Comparison of ENCODE assay signal across 1 cellular context in the genomic region with DNA sequence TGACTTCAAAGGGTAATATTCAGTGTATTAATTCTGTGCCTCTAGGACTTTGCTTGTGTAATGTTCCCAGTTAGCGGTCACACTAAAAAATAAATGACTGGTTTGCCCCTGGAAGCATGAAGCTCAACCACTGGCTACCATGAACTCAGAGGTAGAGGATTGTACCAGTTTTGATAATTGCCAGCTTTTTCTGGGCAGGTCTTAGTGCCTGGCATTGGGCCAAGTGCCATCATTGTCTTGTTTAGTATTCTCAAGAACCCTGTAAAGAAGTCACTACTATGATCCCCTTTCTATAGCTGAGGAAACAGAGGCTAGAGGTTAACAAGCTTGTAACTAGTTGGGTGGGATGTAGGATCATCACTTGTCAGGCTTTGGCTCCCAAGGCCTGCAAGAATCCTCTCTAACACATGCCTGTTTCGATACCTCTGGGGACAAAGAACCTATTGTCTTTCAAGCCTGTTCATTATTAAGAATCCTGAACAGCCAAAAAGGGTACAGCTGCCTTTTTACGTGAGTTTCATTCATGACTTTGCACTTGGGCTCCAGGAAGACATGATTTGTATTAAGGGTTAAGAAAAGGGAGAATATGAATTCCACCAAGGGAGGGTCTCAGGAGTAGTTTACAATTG.
TF ChIP-seq lines count a peak whose summit lies in the region.

No MANE protein-coding gene starts in this region.

TF ChIP-seq in GM23338, 12 proteins besides CTCF, POLR2A, EP300 and RAD21 (continued from another document):
- TF ChIP-seq, protein P1, sequence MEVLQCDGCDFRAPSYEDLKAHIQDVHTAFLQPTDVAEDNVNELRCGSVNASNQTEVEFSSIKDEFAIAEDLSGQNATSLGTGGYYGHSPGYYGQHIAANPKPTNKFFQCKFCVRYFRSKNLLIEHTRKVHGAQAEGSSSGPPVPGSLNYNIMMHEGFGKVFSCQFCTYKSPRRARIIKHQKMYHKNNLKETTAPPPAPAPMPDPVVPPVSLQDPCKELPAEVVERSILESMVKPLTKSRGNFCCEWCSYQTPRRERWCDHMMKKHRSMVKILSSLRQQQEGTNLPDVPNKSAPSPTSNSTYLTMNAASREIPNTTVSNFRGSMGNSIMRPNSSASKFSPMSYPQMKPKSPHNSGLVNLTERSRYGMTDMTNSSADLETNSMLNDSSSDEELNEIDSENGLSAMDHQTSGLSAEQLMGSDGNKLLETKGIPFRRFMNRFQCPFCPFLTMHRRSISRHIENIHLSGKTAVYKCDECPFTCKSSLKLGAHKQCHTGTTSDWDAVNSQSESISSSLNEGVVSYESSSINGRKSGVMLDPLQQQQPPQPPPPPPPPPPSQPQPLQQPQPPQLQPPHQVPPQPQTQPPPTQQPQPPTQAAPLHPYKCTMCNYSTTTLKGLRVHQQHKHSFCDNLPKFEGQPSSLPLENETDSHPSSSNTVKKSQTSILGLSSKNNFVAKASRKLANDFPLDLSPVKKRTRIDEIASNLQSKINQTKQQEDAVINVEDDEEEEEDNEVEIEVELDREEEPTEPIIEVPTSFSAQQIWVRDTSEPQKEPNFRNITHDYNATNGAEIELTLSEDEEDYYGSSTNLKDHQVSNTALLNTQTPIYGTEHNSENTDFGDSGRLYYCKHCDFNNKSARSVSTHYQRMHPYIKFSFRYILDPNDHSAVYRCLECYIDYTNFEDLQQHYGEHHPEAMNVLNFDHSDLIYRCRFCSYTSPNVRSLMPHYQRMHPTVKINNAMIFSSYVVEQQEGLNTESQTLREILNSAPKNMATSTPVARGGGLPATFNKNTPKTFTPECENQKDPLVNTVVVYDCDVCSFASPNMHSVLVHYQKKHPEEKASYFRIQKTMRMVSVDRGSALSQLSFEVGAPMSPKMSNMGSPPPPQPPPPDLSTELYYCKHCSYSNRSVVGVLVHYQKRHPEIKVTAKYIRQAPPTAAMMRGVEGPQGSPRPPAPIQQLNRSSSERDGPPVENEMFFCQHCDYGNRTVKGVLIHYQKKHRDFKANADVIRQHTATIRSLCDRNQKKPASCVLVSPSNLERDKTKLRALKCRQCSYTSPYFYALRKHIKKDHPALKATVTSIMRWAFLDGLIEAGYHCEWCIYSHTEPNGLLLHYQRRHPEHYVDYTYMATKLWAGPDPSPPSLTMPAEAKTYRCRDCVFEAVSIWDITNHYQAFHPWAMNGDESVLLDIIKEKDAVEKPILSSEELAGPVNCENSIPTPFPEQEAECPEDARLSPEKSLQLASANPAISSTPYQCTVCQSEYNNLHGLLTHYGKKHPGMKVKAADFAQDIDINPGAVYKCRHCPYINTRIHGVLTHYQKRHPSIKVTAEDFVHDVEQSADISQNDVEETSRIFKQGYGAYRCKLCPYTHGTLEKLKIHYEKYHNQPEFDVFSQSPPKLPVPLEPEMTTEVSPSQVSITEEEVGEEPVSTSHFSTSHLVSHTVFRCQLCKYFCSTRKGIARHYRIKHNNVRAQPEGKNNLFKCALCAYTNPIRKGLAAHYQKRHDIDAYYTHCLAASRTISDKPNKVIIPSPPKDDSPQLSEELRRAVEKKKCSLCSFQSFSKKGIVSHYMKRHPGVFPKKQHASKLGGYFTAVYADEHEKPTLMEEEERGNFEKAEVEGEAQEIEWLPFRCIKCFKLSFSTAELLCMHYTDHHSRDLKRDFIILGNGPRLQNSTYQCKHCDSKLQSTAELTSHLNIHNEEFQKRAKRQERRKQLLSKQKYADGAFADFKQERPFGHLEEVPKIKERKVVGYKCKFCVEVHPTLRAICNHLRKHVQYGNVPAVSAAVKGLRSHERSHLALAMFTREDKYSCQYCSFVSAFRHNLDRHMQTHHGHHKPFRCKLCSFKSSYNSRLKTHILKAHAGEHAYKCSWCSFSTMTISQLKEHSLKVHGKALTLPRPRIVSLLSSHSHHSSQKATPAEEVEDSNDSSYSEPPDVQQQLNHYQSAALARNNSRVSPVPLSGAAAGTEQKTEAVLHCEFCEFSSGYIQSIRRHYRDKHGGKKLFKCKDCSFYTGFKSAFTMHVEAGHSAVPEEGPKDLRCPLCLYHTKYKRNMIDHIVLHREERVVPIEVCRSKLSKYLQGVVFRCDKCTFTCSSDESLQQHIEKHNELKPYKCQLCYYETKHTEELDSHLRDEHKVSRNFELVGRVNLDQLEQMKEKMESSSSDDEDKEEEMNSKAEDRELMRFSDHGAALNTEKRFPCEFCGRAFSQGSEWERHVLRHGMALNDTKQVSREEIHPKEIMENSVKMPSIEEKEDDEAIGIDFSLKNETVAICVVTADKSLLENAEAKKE (CRISPR knock-in tag; IDR thresholded peaks at IDR 0.05) = no peak
- TF ChIP-seq CREB1 (CRISPR knock-in tag; IDR thresholded peaks at IDR 0.05; ENCODE audit: low read depth) (no peak), NANOG (IDR thresholded peaks at IDR 0.05; ENCODE audit: borderline replicate concordance) (no peak), EZH2phosphoT487 (IDR thresholded peaks at IDR 0.05; ENCODE audit: unreplicated experiment) (no peak), POLR2AphosphoS5 (IDR thresholded peaks at IDR 0.05; ENCODE audit: low read depth) (no peak), ZNF114 (CRISPR knock-in tag; IDR thresholded peaks at IDR 0.05) (no peak)
- TF ChIP-seq, protein P2, sequence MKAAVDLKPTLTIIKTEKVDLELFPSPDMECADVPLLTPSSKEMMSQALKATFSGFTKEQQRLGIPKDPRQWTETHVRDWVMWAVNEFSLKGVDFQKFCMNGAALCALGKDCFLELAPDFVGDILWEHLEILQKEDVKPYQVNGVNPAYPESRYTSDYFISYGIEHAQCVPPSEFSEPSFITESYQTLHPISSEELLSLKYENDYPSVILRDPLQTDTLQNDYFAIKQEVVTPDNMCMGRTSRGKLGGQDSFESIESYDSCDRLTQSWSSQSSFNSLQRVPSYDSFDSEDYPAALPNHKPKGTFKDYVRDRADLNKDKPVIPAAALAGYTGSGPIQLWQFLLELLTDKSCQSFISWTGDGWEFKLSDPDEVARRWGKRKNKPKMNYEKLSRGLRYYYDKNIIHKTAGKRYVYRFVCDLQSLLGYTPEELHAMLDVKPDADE (IDR thresholded peaks at IDR 0.05) = no peak
- TF ChIP-seq, protein P3, sequence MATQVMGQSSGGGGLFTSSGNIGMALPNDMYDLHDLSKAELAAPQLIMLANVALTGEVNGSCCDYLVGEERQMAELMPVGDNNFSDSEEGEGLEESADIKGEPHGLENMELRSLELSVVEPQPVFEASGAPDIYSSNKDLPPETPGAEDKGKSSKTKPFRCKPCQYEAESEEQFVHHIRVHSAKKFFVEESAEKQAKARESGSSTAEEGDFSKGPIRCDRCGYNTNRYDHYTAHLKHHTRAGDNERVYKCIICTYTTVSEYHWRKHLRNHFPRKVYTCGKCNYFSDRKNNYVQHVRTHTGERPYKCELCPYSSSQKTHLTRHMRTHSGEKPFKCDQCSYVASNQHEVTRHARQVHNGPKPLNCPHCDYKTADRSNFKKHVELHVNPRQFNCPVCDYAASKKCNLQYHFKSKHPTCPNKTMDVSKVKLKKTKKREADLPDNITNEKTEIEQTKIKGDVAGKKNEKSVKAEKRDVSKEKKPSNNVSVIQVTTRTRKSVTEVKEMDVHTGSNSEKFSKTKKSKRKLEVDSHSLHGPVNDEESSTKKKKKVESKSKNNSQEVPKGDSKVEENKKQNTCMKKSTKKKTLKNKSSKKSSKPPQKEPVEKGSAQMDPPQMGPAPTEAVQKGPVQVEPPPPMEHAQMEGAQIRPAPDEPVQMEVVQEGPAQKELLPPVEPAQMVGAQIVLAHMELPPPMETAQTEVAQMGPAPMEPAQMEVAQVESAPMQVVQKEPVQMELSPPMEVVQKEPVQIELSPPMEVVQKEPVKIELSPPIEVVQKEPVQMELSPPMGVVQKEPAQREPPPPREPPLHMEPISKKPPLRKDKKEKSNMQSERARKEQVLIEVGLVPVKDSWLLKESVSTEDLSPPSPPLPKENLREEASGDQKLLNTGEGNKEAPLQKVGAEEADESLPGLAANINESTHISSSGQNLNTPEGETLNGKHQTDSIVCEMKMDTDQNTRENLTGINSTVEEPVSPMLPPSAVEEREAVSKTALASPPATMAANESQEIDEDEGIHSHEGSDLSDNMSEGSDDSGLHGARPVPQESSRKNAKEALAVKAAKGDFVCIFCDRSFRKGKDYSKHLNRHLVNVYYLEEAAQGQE (IDR thresholded peaks at IDR 0.05; ENCODE audit: unreplicated experiment) = no peak
